ENCODE assay signal across 1 cellular context in genomic region chr17:75430159-75430748, GRCh38.
TF ChIP-seq lines count a peak whose summit lies in the region.

No MANE protein-coding gene starts in this region.

TF ChIP-seq in HepG2, 621 proteins besides CTCF, POLR2A, EP300 and RAD21 (continued from another document and continues in another):
- TF ChIP-seq ZBTB34 (CRISPR knock-in tag; IDR thresholded peaks at IDR 0.05), result peak; percentile 95; the same call in 1 of the 2 replicates
- TF ChIP-seq DMAP1 (CRISPR knock-in tag; IDR thresholded peaks at IDR 0.05), result peak; percentile 52; the same call in 1 of the 2 replicates
- TF ChIP-seq UBTF (CRISPR knock-in tag; IDR thresholded peaks at IDR 0.05), result no peak
- no peak for TF ChIP-seq HDAC6 (IDR thresholded peaks at IDR 0.05; ENCODE audit: low read depth, low read length)
- TF ChIP-seq FOXA3 (CRISPR knock-in tag; IDR thresholded peaks at IDR 0.05), result peak; percentile 48; the same call in 1 of the 2 replicates
- TF ChIP-seq ZNF460 (CRISPR knock-in tag; IDR thresholded peaks at IDR 0.05; ENCODE audit: borderline replicate concordance), result no peak
- 0 out of 2 replicates have a peak, but pooled peaks have one; percentile 43 for TF ChIP-seq ZNF713 (CRISPR knock-in tag; IDR thresholded peaks at IDR 0.05)
- TF ChIP-seq ZFP36L2 (CRISPR knock-in tag; IDR thresholded peaks at IDR 0.05), result no peak
- TF ChIP-seq ZNF280B (CRISPR knock-in tag; IDR thresholded peaks at IDR 0.05; ENCODE audit: borderline replicate concordance), result no peak
- no peak for TF ChIP-seq ZKSCAN5 (CRISPR knock-in tag; IDR thresholded peaks at IDR 0.05)
- TF ChIP-seq KDM1A (CRISPR knock-in tag; IDR thresholded peaks at IDR 0.05), result no peak
- TF ChIP-seq ZSCAN9 (CRISPR knock-in tag; IDR thresholded peaks at IDR 0.05; ENCODE audit: borderline replicate concordance), result peak; percentile 71; the same call in 1 of the 2 replicates
- peak; percentile 57; the same call in 1 of the 2 replicates for TF ChIP-seq ATF2 (CRISPR knock-in tag; IDR thresholded peaks at IDR 0.05)
- peak; percentile 68 for TF ChIP-seq CSRNP1 (CRISPR knock-in tag; IDR thresholded peaks at IDR 0.05)
- 0 out of 2 replicates have a peak, but pooled peaks have one; percentile 2 for TF ChIP-seq ZSCAN25 (CRISPR knock-in tag; IDR thresholded peaks at IDR 0.05)
- TF ChIP-seq GPBP1L1 (CRISPR knock-in tag; IDR thresholded peaks at IDR 0.05), result no peak
- TF ChIP-seq ERF (CRISPR knock-in tag; IDR thresholded peaks at IDR 0.05), result peak; percentile 63; the same call in 1 of the 2 replicates
- no peak for TF ChIP-seq ZNF83 (CRISPR knock-in tag; IDR thresholded peaks at IDR 0.05; ENCODE audit: borderline replicate concordance)
- no peak for TF ChIP-seq ZNF678 (CRISPR knock-in tag; IDR thresholded peaks at IDR 0.05)
- TF ChIP-seq SNAPC2 (CRISPR knock-in tag; IDR thresholded peaks at IDR 0.05), result peak; percentile 83; the same call in 1 of the 2 replicates
- TF ChIP-seq SOX5 (CRISPR knock-in tag; IDR thresholded peaks at IDR 0.05; ENCODE audit: borderline replicate concordance), result peak; percentile 87
- TF ChIP-seq THYN1 (CRISPR knock-in tag; IDR thresholded peaks at IDR 0.05; ENCODE audit: borderline replicate concordance, low read depth), result no peak
- TF ChIP-seq HMGXB4 (CRISPR knock-in tag; IDR thresholded peaks at IDR 0.05; ENCODE audit: borderline replicate concordance in 1 of 2, low read depth in 1 of 2), result peak; percentile 44 to 48; a peak in 2 of 4 replicates
- TF ChIP-seq LCORL (IDR thresholded peaks at IDR 0.05), result 0 out of 2 replicates have a peak, but pooled peaks have one; percentile 18
- peak; percentile 79; the same call in 1 of the 2 replicates for TF ChIP-seq LCORL (CRISPR knock-in tag; IDR thresholded peaks at IDR 0.05)
- no peak for TF ChIP-seq NKX3-1 (CRISPR knock-in tag; IDR thresholded peaks at IDR 0.05)
- no peak for TF ChIP-seq MAFK (conservative IDR thresholded peaks at IDR 0.05 in 1 of 2, IDR thresholded peaks at IDR 0.05 in 1 of 2; ENCODE audit: low read length in 2 of 2)
- TF ChIP-seq ZNF350 (CRISPR knock-in tag; IDR thresholded peaks at IDR 0.05; ENCODE audit: borderline replicate concordance, low read depth), result 0 out of 2 replicates have a peak, but pooled peaks have one; percentile 44
- 0 out of 2 replicates have a peak, but pooled peaks have one; percentile 30 for TF ChIP-seq MXD4 (CRISPR knock-in tag; IDR thresholded peaks at IDR 0.05)
- TF ChIP-seq ZBTB7B (CRISPR knock-in tag; IDR thresholded peaks at IDR 0.05), result peak; percentile 59; the same call in 1 of the 2 replicates
- peak; percentile 65; the same call in 1 of the 2 replicates for TF ChIP-seq ELF3 (CRISPR knock-in tag; IDR thresholded peaks at IDR 0.05)
- TF ChIP-seq KLF11 (CRISPR knock-in tag; IDR thresholded peaks at IDR 0.05), result 0 out of 2 replicates have a peak, but pooled peaks have one; percentile 18
- TF ChIP-seq ZMAT3 (CRISPR knock-in tag; conservative IDR thresholded peaks at IDR 0.05), result no peak
- TF ChIP-seq ZMYM4 (CRISPR knock-in tag; IDR thresholded peaks at IDR 0.05), result no peak; the same call in 1 of the 2 replicates
- TF ChIP-seq JDP2 (CRISPR knock-in tag; IDR thresholded peaks at IDR 0.05; ENCODE audit: borderline replicate concordance), result no peak
- peak; percentile 24; the same call in 1 of the 2 replicates for TF ChIP-seq ETV5 (CRISPR knock-in tag; IDR thresholded peaks at IDR 0.05; ENCODE audit: borderline replicate concordance)
- TF ChIP-seq SRY (CRISPR knock-in tag; IDR thresholded peaks at IDR 0.05), result no peak
- no peak for TF ChIP-seq GPN1 (CRISPR knock-in tag; IDR thresholded peaks at IDR 0.05; ENCODE audit: borderline replicate concordance)
- TF ChIP-seq ZMAT5 (CRISPR knock-in tag; IDR thresholded peaks at IDR 0.05; ENCODE audit: borderline replicate concordance, low read depth), result no peak
- TF ChIP-seq ELF4 (CRISPR knock-in tag; IDR thresholded peaks at IDR 0.05; ENCODE audit: borderline replicate concordance), result no peak
- TF ChIP-seq REST (IDR thresholded peaks at IDR 0.05; ENCODE audit: borderline replicate concordance in 1 of 2, low read depth in 1 of 2, low read length in 2 of 2), result no peak
- peak; percentile 63 for TF ChIP-seq ASH2L (IDR thresholded peaks at IDR 0.05; ENCODE audit: insufficient read length, low read depth, low read length)
- peak; percentile 61; the same call in 1 of the 2 replicates for TF ChIP-seq NCOA2 (CRISPR knock-in tag; IDR thresholded peaks at IDR 0.05)
- TF ChIP-seq GLMP (CRISPR knock-in tag; IDR thresholded peaks at IDR 0.05; ENCODE audit: borderline replicate concordance), result no peak
- peak; percentile 74 for TF ChIP-seq DRAP1 (CRISPR knock-in tag; IDR thresholded peaks at IDR 0.05)
- TF ChIP-seq DNMT3B (CRISPR knock-in tag; conservative IDR thresholded peaks at IDR 0.05), result no peak
- peak; percentile 100 for TF ChIP-seq TEAD3 (CRISPR knock-in tag; optimal IDR thresholded peaks at IDR 0.05; ENCODE audit: borderline replicate concordance)
- TF ChIP-seq DNMT1 (CRISPR knock-in tag; IDR thresholded peaks at IDR 0.05), result no peak
- TF ChIP-seq ZNF790 (CRISPR knock-in tag; IDR thresholded peaks at IDR 0.05; ENCODE audit: borderline replicate concordance), result no peak
